Comparison of ENCODE assay signal across 20 cellular contexts in genomic region chr6:71194730-71195129, GRCh38.
A peak's percentile ranks its signal among the peaks of the same experiment; 100 is the strongest.
DNase-seq lines count a peak whose midpoint lies in the region; ATAC-seq, FAIRE-seq and TF ChIP-seq lines count a peak whose summit lies in the region.
"Had no signal": no experiment of that assay in that cellular context is flagged by ENCODE, and none has a peak within 500 bp of the region (broad histone marks: within the 10 kb centered on the region; RNA-seq: fewer than 3 reads in every experiment).

No MANE protein-coding gene starts in this region.

- no peak for ATAC-seq in activated T-cell treated with anti-CD3 and anti-CD28 coated beads, Interleukin-2, amount 50 U/mL, for 4 hours
- ATAC-seq in lower lobe of right lung (no peak), GM19467 (IDR thresholded peaks at IDR 0.05; ENCODE audit: unreplicated experiment) (no peak)
- ATAC-seq: mucosa of descending colon had no signal

- no peak overlapping the region for H3K4me3 ChIP-seq in AG04449 (ENCODE audit: low read depth, low read length)
- H3K4me3 ChIP-seq in brain microvascular endothelial cell (ENCODE audit: low read depth, low read length) = no peak overlapping the region
- no peak overlapping the region for H3K4me3 ChIP-seq in kidney (ENCODE audit: low read length in 2 of 2)
- no peak overlapping the region for H3K4me3 ChIP-seq in lower lobe of right lung
- H3K4me3 ChIP-seq: mucosa of descending colon, thyroid gland had no signal

- no peak overlapping the region for H3K9ac ChIP-seq in kidney (ENCODE audit: low read length in 2 of 2)

- peak overlapping the region; percentile 13; the same call in 1 of the 2 replicates for H3K27ac Mint-ChIP-seq in HFFc6

- H3K27me3 ChIP-seq in brain microvascular endothelial cell (replicated peaks) (no peaks in the 10 kb centered on the region), lower lobe of right lung (ENCODE audit: low read depth) (no peaks in the 10 kb centered on the region)
- H3K27me3 ChIP-seq: thyroid gland had no signal

- no peaks in the 10 kb centered on the region for H3K9me3 ChIP-seq in kidney (ENCODE audit: control insufficient read depth in 1 of 2, low read length in 2 of 2)
- no peaks in the 10 kb centered on the region for H3K9me3 ChIP-seq in lower lobe of right lung
- H3K9me3 ChIP-seq: mucosa of descending colon, thyroid gland had no signal

- intact Hi-C loops in kidney (cut with DNase I) = loop anchor here (10.0 kb wide), 1 partner anchor 150 kb away; no protein-coding TSS in a partner anchor
- intact Hi-C loops in lower lobe of right lung (cut with DNase I) = loop anchor here (10.0 kb wide), 1 partner anchor 160 kb away; no protein-coding TSS in a partner anchor

- DNase-seq in AG04449 (ENCODE audit: low read depth, low spot score) (peak; percentile 44), HFFc6 (peak; percentile 64), brain microvascular endothelial cell (peak; percentile 4), kidney tubule cell (ENCODE audit: low spot score) (peak; percentile 71), kidney (no peak), lower lobe of right lung (no peak)
- DNase-seq in activated T-cell treated with anti-CD3 and anti-CD28 coated beads, Interleukin-2, amount 50 U/mL, for 4 hours = no peak
- DNase-seq: activated CD8-positive, alpha-beta memory T cell treated with anti-CD3 and anti-CD28 coated beads for 24 hours; activated gamma-delta T cell treated with Interleukin-2 at 50 U/mL for 16 hours; C1 segment of cervical spinal cord; central memory CD4-positive, alpha-beta T cell; GDM1; H7; mucosa of descending colon; NCI-H2171 treated with DMSO at 0.1 percent for 48 hours; stimulated activated CD4-positive, alpha-beta T cell treated with anti-CD3 and anti-CD28 coated beads, Interleukin-15, amount 100 ng/mL, for 24 hours; thyroid gland had no signal

- H3K36me3 Mint-ChIP-seq in HFFc6 (ENCODE audit: low read depth) = no peaks in the 10 kb centered on the region
- H3K36me3 Mint-ChIP-seq in activated T-cell treated with anti-CD3 and anti-CD28 coated beads, Interleukin-2, amount 50 U/mL, for 4 hours (ENCODE audit: insufficient read depth) = no peaks in the 10 kb centered on the region

- no peak for TF ChIP-seq CTCF in AG04449 (IDR thresholded peaks at IDR 0.05; ENCODE audit: insufficient read depth, low read length, missing control alignments)
- TF ChIP-seq CTCF in HFFc6 (IDR thresholded peaks at IDR 0.05) = no peak
- no peak for TF ChIP-seq CTCF in brain microvascular endothelial cell (IDR thresholded peaks at IDR 0.05; ENCODE audit: low read depth, low read length, missing control alignments)
- TF ChIP-seq CTCF in kidney (IDR thresholded peaks at IDR 0.05; ENCODE audit: borderline replicate concordance, extremely low read depth, insufficient read depth) = no peak
- no peak for TF ChIP-seq CTCF in lower lobe of right lung (IDR thresholded peaks at IDR 0.05)

- H3K4me3 Mint-ChIP-seq in HFFc6 = peak overlapping the region; percentile 47; the same call in 1 of the 2 replicates
- no peak overlapping the region for H3K4me3 Mint-ChIP-seq in activated T-cell treated with anti-CD3 and anti-CD28 coated beads, Interleukin-2, amount 50 U/mL, for 4 hours

- POLR2A ChIA-PET in AG04449 (lab: Yijun Ruan, JAX) = no interaction called here

- no peaks in the 10 kb centered on the region for H3K9me3 Mint-ChIP-seq in HFFc6
- H3K9me3 Mint-ChIP-seq in activated T-cell treated with anti-CD3 and anti-CD28 coated beads, Interleukin-2, amount 50 U/mL, for 4 hours = no peaks in the 10 kb centered on the region

- CTCF ChIA-PET in AG04449 (lab: Yijun Ruan, JAX) = interaction anchor here (0.8 to 7.0 kb wide), 6 partner anchors 10 to 287 kb away, joined by 3 to 65 read pairs (median 5); no protein-coding TSS in a partner anchor

- H3K36me3 ChIP-seq in brain microvascular endothelial cell (replicated peaks) (no peaks in the 10 kb centered on the region), kidney (ENCODE audit: control insufficient read depth in 1 of 2, insufficient read depth in 2 of 2, low read length in 2 of 2) (no peaks in the 10 kb centered on the region), lower lobe of right lung (no peaks in the 10 kb centered on the region)
- H3K36me3 ChIP-seq: thyroid gland had no signal

- no peaks in the 10 kb centered on the region for H3K27me3 Mint-ChIP-seq in HFFc6 (ENCODE audit: insufficient read depth)
- peaks cover 6% of the 10 kb centered on the region for H3K27me3 Mint-ChIP-seq in activated T-cell treated with anti-CD3 and anti-CD28 coated beads, Interleukin-2, amount 50 U/mL, for 4 hours (ENCODE audit: low read depth)

- H3K4me1 Mint-ChIP-seq in HFFc6 (ENCODE audit: low read depth) = peaks cover 77% of the 10 kb centered on the region
- no peaks in the 10 kb centered on the region for H3K4me1 Mint-ChIP-seq in activated T-cell treated with anti-CD3 and anti-CD28 coated beads, Interleukin-2, amount 50 U/mL, for 4 hours (ENCODE audit: low read depth)

- in situ Hi-C loops in brain microvascular endothelial cell (cut with HindIII; ENCODE audit: low pct_ligation_motif_present, low sequenced_read_pairs) = loop anchor here (10.0 kb wide), 1 partner anchor 150 kb away; no protein-coding TSS in a partner anchor

- no peak overlapping the region for H3K27ac ChIP-seq in brain microvascular endothelial cell
- H3K27ac ChIP-seq in kidney (ENCODE audit: low read depth in 2 of 2, low read length in 2 of 2) = no peak overlapping the region
- no peak overlapping the region for H3K27ac ChIP-seq in lower lobe of right lung
- H3K27ac ChIP-seq: epithelial cell of prostate, thyroid gland had no signal

- no peak for FAIRE-seq in kidney (lab: Jason Lieb, UNC)
- FAIRE-seq: GM18507 had no signal

- H3K4me1 ChIP-seq in kidney (ENCODE audit: control insufficient read depth in 1 of 2, insufficient read depth in 1 of 2, low read depth in 1 of 2, low read length in 2 of 2) (no peaks in the 10 kb centered on the region), lower lobe of right lung (no peaks in the 10 kb centered on the region)
- H3K4me1 ChIP-seq: thyroid gland had no signal

Comparison
In these comparisons a context has a peak if more than half of its experiments do, and no peak if none do; other contexts are left out.
1. DNase-seq: peak in AG04449 (single experiment), HFFc6 (single experiment), brain microvascular endothelial cell (single experiment) and kidney tubule cell (single experiment); none in activated T-cell treated with anti-CD3 and anti-CD28 coated beads, Interleukin-2, amount 50 U/mL, for 4 hours (single experiment), kidney (single experiment) and lower lobe of right lung (single experiment).